7 cellular contexts compared by ENCODE assay signal in genomic region chr3:186108106-186108940, GRCh38. TPM values are rescaled to one million over a fixed set of nuclear protein-coding genes. Genes with fewer than 3 reads are reported as not detected.
DNase-seq lines count a peak whose midpoint lies in the region; ATAC-seq and TF ChIP-seq lines count a peak whose summit lies in the region.

No MANE protein-coding gene starts in this region.

- DNase-seq in GM10248 (ENCODE audit: extremely low spot score) (peak; percentile 69), LoVo (ENCODE audit: low spot score) (peak; percentile 35), epithelial cell of proximal tubule (ENCODE audit: low read depth) (no peak), upper lobe of right lung (peak; percentile 78)
- peak; percentile 21 for DNase-seq in activated CD4-positive, alpha-beta T cell treated with anti-CD3 and anti-CD28 coated beads, Interleukin-2, amount 10 ng/mL, durations not matched to agents 7 days and 5 days

- CTCF ChIA-PET in GM10248 (lab: Yijun Ruan, JAX) = interaction anchor here (1.1 to 1.5 kb wide), 3 partner anchors 10 to 426 kb away, joined by 3 read pairs; no protein-coding TSS in a partner anchor
- CTCF ChIA-PET in activated CD4-positive, alpha-beta T cell treated with anti-CD3 and anti-CD28 coated beads, Interleukin-2, amount 10 ng/mL, durations not matched to agents 7 days and 5 days (lab: Charles Lee) = interaction anchor here (1.1 kb wide), 1 partner anchor 453 kb away, joined by 4 read pairs; no protein-coding TSS in a partner anchor

- POLR2A ChIA-PET in GM10248 (lab: Yijun Ruan, JAX) = interaction anchor here (1.6 kb wide), 1 partner anchor 462 kb away, joined by 3 read pairs; the partner anchor contains the start of gene DNAJB11
- POLR2A ChIA-PET in activated CD4-positive, alpha-beta T cell treated with anti-CD3 and anti-CD28 coated beads, Interleukin-2, amount 10 ng/mL, durations not matched to agents 7 days and 5 days (lab: Charles Lee) = no interaction called here

- H3K9me3 ChIP-seq in mucosa of stomach (ENCODE audit: control insufficient read depth, low read length) (no peaks in the 10 kb centered on the region), upper lobe of right lung (no peaks in the 10 kb centered on the region)

- H3K36me3 Mint-ChIP-seq in activated CD4-positive, alpha-beta T cell treated with anti-CD3 and anti-CD28 coated beads, Interleukin-2, amount 10 ng/mL, durations not matched to agents 7 days and 5 days (ENCODE audit: low read depth) = peaks cover 2% of the 10 kb centered on the region

- H3K27ac ChIP-seq in upper lobe of right lung = peak overlapping the region; percentile 86

- intact Hi-C loops in upper lobe of right lung (cut with DNase I) = no loop called here

- H3K4me1 Mint-ChIP-seq in activated CD4-positive, alpha-beta T cell treated with anti-CD3 and anti-CD28 coated beads, Interleukin-2, amount 10 ng/mL, durations not matched to agents 7 days and 5 days = peaks cover 36% of the 10 kb centered on the region

- H3K36me3 ChIP-seq in mucosa of stomach (ENCODE audit: control insufficient read depth, insufficient read depth, low read length) = no peaks in the 10 kb centered on the region
- H3K36me3 ChIP-seq in upper lobe of right lung = peaks cover 4% of the 10 kb centered on the region

- peaks cover 12% of the 10 kb centered on the region for H3K27me3 ChIP-seq in mucosa of stomach (ENCODE audit: control insufficient read depth, insufficient read depth, low read length)
- H3K27me3 ChIP-seq in upper lobe of right lung = peaks cover 6% of the 10 kb centered on the region

- H3K4me1 ChIP-seq in mucosa of stomach (ENCODE audit: control insufficient read depth, insufficient read depth, low read length) (peaks cover 18% of the 10 kb centered on the region), upper lobe of right lung (peaks cover 21% of the 10 kb centered on the region)

- TF ChIP-seq CTCF in GM10248 (IDR thresholded peaks at IDR 0.05; ENCODE audit: control extremely low read depth, extremely low read depth, low read depth, missing control alignments) = no peak
- no peak for TF ChIP-seq CTCF in epithelial cell of proximal tubule (conservative IDR thresholded peaks at IDR 0.05; ENCODE audit: low read depth, low read length)
- TF ChIP-seq CTCF in upper lobe of right lung (IDR thresholded peaks at IDR 0.05) = no peak

- peak overlapping the region; percentile 74 for H3K4me3 Mint-ChIP-seq in activated CD4-positive, alpha-beta T cell treated with anti-CD3 and anti-CD28 coated beads, Interleukin-2, amount 10 ng/mL, durations not matched to agents 7 days and 5 days

- H3K9ac ChIP-seq in mucosa of stomach (ENCODE audit: low read length) = peak overlapping the region; percentile 66

- peak; percentile 0 for ATAC-seq in upper lobe of right lung
- ATAC-seq in HG02588 (IDR thresholded peaks at IDR 0.05; ENCODE audit: unreplicated experiment) = no peak

- no peak overlapping the region for H3K27ac Mint-ChIP-seq in activated CD4-positive, alpha-beta T cell treated with anti-CD3 and anti-CD28 coated beads, Interleukin-2, amount 10 ng/mL, durations not matched to agents 7 days and 5 days

- peaks cover 84% of the 10 kb centered on the region for H3K27me3 Mint-ChIP-seq in activated CD4-positive, alpha-beta T cell treated with anti-CD3 and anti-CD28 coated beads, Interleukin-2, amount 10 ng/mL, durations not matched to agents 7 days and 5 days

- no peaks in the 10 kb centered on the region for H3K9me3 Mint-ChIP-seq in activated CD4-positive, alpha-beta T cell treated with anti-CD3 and anti-CD28 coated beads, Interleukin-2, amount 10 ng/mL, durations not matched to agents 7 days and 5 days

- H3K4me3 ChIP-seq in epithelial cell of proximal tubule (ENCODE audit: low read depth, low read length) (peak overlapping the region; percentile 96), mucosa of stomach (ENCODE audit: low read length) (peak overlapping the region; percentile 21), upper lobe of right lung (peak overlapping the region; percentile 79)

RNA-seq across cellular contexts. Expression of gene ETV5, which starts 0.6 kb away (rescaled TPM):
- total RNA-seq in activated CD4-positive, alpha-beta T cell treated with anti-CD3 and anti-CD28 coated beads, Interleukin-2, amount 10 ng/mL, durations not matched to agents 7 days and 5 days = under 1 TPM; 0.48 to 0.50 TPM
- total RNA-seq in epithelial cell of proximal tubule (17.1 and 24.7 TPM in 2 replicates), upper lobe of right lung (56.3 TPM)

Comparison
In these comparisons a context has a peak if more than half of its experiments do, and no peak if none do; other contexts are left out.
1. H3K4me3 ChIP-seq: peak in every context shown above with its lines; median percentile 96 in epithelial cell of proximal tubule; 79 in upper lobe of right lung; 21 in mucosa of stomach.
2. RNA of gene ETV5, which starts 0.6 kb away (total RNA-seq): 56.3 TPM in upper lobe of right lung (single experiment) and 17.1 to 24.7 TPM in epithelial cell of proximal tubule; 0.48 to 0.50 TPM in activated CD4-positive, alpha-beta T cell treated with anti-CD3 and anti-CD28 coated beads, Interleukin-2, amount 10 ng/mL, durations not matched to agents 7 days and 5 days; every median in the first group is over 10 times any median in the second.